8 cellular contexts compared by ENCODE assay signal in genomic region chr1:62436466-62437272, GRCh38. TPM values are rescaled to one million over a fixed set of nuclear protein-coding genes. Genes with fewer than 3 reads are reported as not detected.
DNase-seq lines count a peak whose midpoint lies in the region; ATAC-seq and TF ChIP-seq lines count a peak whose summit lies in the region.

USP1 (plus strand) TSS chr1:62437049; CDS start chr1:62439868, 2,819 bp downstream.

- in situ Hi-C loops in KBM-7 (cut with MboI; ENCODE audit: low pct_unique_long_range_greater_than_20kb, low sequenced_read_pairs), result no loop called here

- H3K36me3 ChIP-seq in mucosa of stomach (ENCODE audit: control insufficient read depth, insufficient read depth, low read length), result no peaks in the 10 kb centered on the region

- peak; percentile 84 for ATAC-seq in GM21717 (IDR thresholded peaks at IDR 0.05; ENCODE audit: unreplicated experiment)

- H3K4me3 Mint-ChIP-seq in activated T-cell treated with anti-CD3 and anti-CD28 coated beads, Interleukin-2, amount 50 U/mL, for 24 hours, result peak within 1 kb of the TSS; percentile 97

- peak within 1 kb of the TSS; percentile 100 for H3K9ac ChIP-seq in mucosa of stomach (ENCODE audit: low read length)

- H3K9me3 ChIP-seq in mucosa of stomach (ENCODE audit: control insufficient read depth, low read length), result no peaks in the 10 kb centered on the region

- H3K4me3 ChIP-seq in mucosa of stomach (ENCODE audit: low read length), result peak within 1 kb of the TSS; percentile 96

- DNase-seq in DMS153 (lab: John Stamatoyannopoulos, UW) (peak; percentile 100), KBM-7 (peak; percentile 100), erythroblast (lab: John Stamatoyannopoulos, UW) (peak; percentile 100)
- peak; percentile 96 for DNase-seq in activated T-cell treated with anti-CD3 and anti-CD28 coated beads, Interleukin-2, amount 50 U/mL, for 24 hours
- DNase-seq in stimulated activated CD8-positive, alpha-beta memory T cell treated with anti-CD3 and anti-CD28 coated beads, Interleukin-7, amount 100 ng/mL, for 1 hour (ENCODE audit: low read depth in 2 of 2), result peak; percentile 92

- H3K4me1 Mint-ChIP-seq in activated T-cell treated with anti-CD3 and anti-CD28 coated beads, Interleukin-2, amount 50 U/mL, for 24 hours (ENCODE audit: low read depth), result peaks cover 28% of the 10 kb centered on the region

- no peaks in the 10 kb centered on the region for H3K27me3 Mint-ChIP-seq in activated T-cell treated with anti-CD3 and anti-CD28 coated beads, Interleukin-2, amount 50 U/mL, for 24 hours

- peaks cover 12% of the 10 kb centered on the region for H3K4me1 ChIP-seq in mucosa of stomach (ENCODE audit: control insufficient read depth, insufficient read depth, low read length)

- peaks cover 2% of the 10 kb centered on the region for H3K9me3 Mint-ChIP-seq in activated T-cell treated with anti-CD3 and anti-CD28 coated beads, Interleukin-2, amount 50 U/mL, for 24 hours

- H3K36me3 Mint-ChIP-seq in activated T-cell treated with anti-CD3 and anti-CD28 coated beads, Interleukin-2, amount 50 U/mL, for 24 hours (ENCODE audit: low read depth), result peaks cover 55% of the 10 kb centered on the region

- peak; percentile 32 for TF ChIP-seq POLR2A in erythroblast (IDR thresholded peaks at IDR 0.05; ENCODE audit: low read length)

- no peaks in the 10 kb centered on the region for H3K27me3 ChIP-seq in mucosa of stomach (ENCODE audit: control insufficient read depth, insufficient read depth, low read length)

- peak within 1 kb of the TSS; percentile 100 for H3K27ac Mint-ChIP-seq in activated T-cell treated with anti-CD3 and anti-CD28 coated beads, Interleukin-2, amount 50 U/mL, for 24 hours

TF ChIP-seq in PFSK-1, 5 proteins besides CTCF, POLR2A, EP300 and RAD21:
- TF ChIP-seq SIN3A (IDR thresholded peaks at IDR 0.05; ENCODE audit: borderline replicate concordance, insufficient read depth, low read length) (no peak), REST (IDR thresholded peaks at IDR 0.05; ENCODE audit: insufficient read depth in 1 of 2, low read depth in 2 of 2, low read length in 2 of 2) (no peak), TAF1 (IDR thresholded peaks at IDR 0.05; ENCODE audit: borderline replicate concordance, insufficient read depth, low read length) (peak; percentile 66; the same call in 1 of the 2 replicates), FOXP2 (optimal IDR thresholded peaks at IDR 0.05; ENCODE audit: borderline replicate concordance, extremely low read depth, extremely low read length, insufficient read depth) (peak; percentile 71), POLR2AphosphoS5 (IDR thresholded peaks at IDR 0.05; ENCODE audit: low read depth, low read length) (peak; percentile 64; the same call in 1 of the 2 replicates)

RNA-seq across cellular contexts. Expression of gene USP1, which starts in this region (rescaled TPM):
- 11.5 TPM for polyA plus RNA-seq in PFSK-1 (2012; ENCODE audit: insufficient read length, low read depth)

Comparison
In these comparisons a context has a peak if more than half of its experiments do, and no peak if none do; other contexts are left out.
1. Peak in every context shown above with its lines: DNase-seq, ATAC-seq and H3K4me3 ChIP-seq.